Comparison of ENCODE assay signal across 12 cellular contexts in the genomic region with DNA sequence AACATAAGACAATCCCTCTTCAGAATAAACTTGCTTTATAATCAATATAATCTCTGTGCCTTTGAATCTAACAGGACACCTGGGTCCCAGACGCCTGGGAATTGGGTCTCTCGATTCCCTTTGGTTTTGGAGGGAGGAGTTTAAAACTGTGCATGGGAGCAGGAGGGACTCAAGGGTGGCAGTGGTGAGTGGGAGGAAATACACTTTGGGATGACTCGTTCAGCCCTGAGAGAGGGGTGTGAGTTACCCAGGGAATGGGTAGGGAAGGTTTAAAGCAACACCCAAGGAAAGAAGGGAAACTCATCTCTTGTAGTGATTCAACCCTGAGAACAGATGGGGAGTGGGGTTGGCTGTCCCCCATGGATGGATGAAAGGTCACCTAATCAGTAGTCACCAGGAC. TPM values are rescaled to one million over a fixed set of nuclear protein-coding genes. Genes with fewer than 3 reads are reported as not detected.
A peak's percentile ranks its signal among the peaks of the same experiment; 100 is the strongest.
DNase-seq lines count a peak whose midpoint lies in the region; ATAC-seq and TF ChIP-seq lines count a peak whose summit lies in the region.
"Had no signal": no experiment of that assay in that cellular context is flagged by ENCODE, and none has a peak within 500 bp of the region (broad histone marks: within the 10 kb centered on the region; RNA-seq: fewer than 3 reads in every experiment).

No MANE protein-coding gene starts in this region.

- no peaks in the 10 kb centered on the region for H3K27me3 Mint-ChIP-seq in activated CD4-positive, alpha-beta T cell treated with anti-CD3 and anti-CD28 coated beads, Interleukin-2, amount 10 ng/mL, durations not matched to agents 7 days and 5 days
- H3K27me3 Mint-ChIP-seq in progenitor cell of endocrine pancreas: no peaks in the 10 kb centered on the region

- TF ChIP-seq CTCF in mammary epithelial cell (conservative IDR thresholded peaks at IDR 0.05 in 1 of 2, IDR thresholded peaks at IDR 0.05 in 1 of 2; ENCODE audit: extremely low read depth in 1 of 2, insufficient read depth in 1 of 2, low read depth in 1 of 2, low read length in 2 of 2) (no peak), progenitor cell of endocrine pancreas (IDR thresholded peaks at IDR 0.05; ENCODE audit: unreplicated experiment) (no peak), sigmoid colon (IDR thresholded peaks at IDR 0.05) (no peak)

- no peak for DNase-seq in activated CD4-positive, alpha-beta T cell treated with anti-CD3 and anti-CD28 coated beads, Interleukin-2, amount 10 ng/mL, durations not matched to agents 7 days and 5 days
- DNase-seq in activated CD4-positive, alpha-beta T cell treated with anti-CD3 and anti-CD28 coated beads, Interleukin-2, amount 50 U/mL, for 4 hours: no peak
- DNase-seq in MG63 (peak; percentile 32), mammary epithelial cell (no peak), progenitor cell of endocrine pancreas (ENCODE audit: low spot score, unreplicated experiment) (no peak), sigmoid colon (no peak), epidermal melanocyte (ENCODE audit: insufficient read length, low spot score) (no peak)
- DNase-seq: esophagus squamous epithelium, islet precursor cell, NCI-H526 had no signal

- H3K4me1 Mint-ChIP-seq in activated CD4-positive, alpha-beta T cell treated with anti-CD3 and anti-CD28 coated beads, Interleukin-2, amount 10 ng/mL, durations not matched to agents 7 days and 5 days: peaks cover 50% of the 10 kb centered on the region
- peaks cover 17% of the 10 kb centered on the region for H3K4me1 Mint-ChIP-seq in progenitor cell of endocrine pancreas (ENCODE audit: low read depth)

- H4K20me1 ChIP-seq in mammary epithelial cell (ENCODE audit: insufficient read depth, low read length): no peaks in the 10 kb centered on the region

- no peaks in the 10 kb centered on the region for H3K9me3 Mint-ChIP-seq in activated CD4-positive, alpha-beta T cell treated with anti-CD3 and anti-CD28 coated beads, Interleukin-2, amount 10 ng/mL, durations not matched to agents 7 days and 5 days
- no peaks in the 10 kb centered on the region for H3K9me3 Mint-ChIP-seq in progenitor cell of endocrine pancreas (ENCODE audit: low read depth)

- H3K36me3 ChIP-seq in MG63 (no peaks in the 10 kb centered on the region), mammary epithelial cell (ENCODE audit: insufficient read depth, low read length) (no peaks in the 10 kb centered on the region), sigmoid colon (no peaks in the 10 kb centered on the region)
- H3K36me3 ChIP-seq: esophagus squamous epithelium had no signal

- H3K4me1 ChIP-seq in mammary epithelial cell (ENCODE audit: insufficient read depth, low read length) (peaks cover 20% of the 10 kb centered on the region), sigmoid colon (peaks cover 0 to 28% (median 23%) of the 10 kb centered on the region in 4 donors)

- H3K27ac ChIP-seq in mammary epithelial cell (ENCODE audit: insufficient read depth, low read depth, low read length) (no peak overlapping the region), sigmoid colon (no peak overlapping the region)
- H3K27ac ChIP-seq: SK-N-MC had no signal

- H3K4me2 ChIP-seq in mammary epithelial cell (ENCODE audit: insufficient read depth, low read depth, low read length): peak overlapping the region; percentile 97

- peaks cover 8% of the 10 kb centered on the region for H3K79me2 ChIP-seq in mammary epithelial cell (ENCODE audit: insufficient read depth, low read length)

- no peak for ATAC-seq in HG03139 (IDR thresholded peaks at IDR 0.05; ENCODE audit: unreplicated experiment)

- no peak for TF ChIP-seq POLR2A in sigmoid colon (IDR thresholded peaks at IDR 0.05)

- intact Hi-C loops in mammary epithelial cell (cut with micrococcal nuclease): no loop called here
- intact Hi-C loops in sigmoid colon (cut with DNase I): no loop called here

- WGBS in mammary epithelial cell (ENCODE audit: low coverage, missing lambda C conversion rate): 42% methylated on average over 3 of the region's 3 CpGs
- WGBS in sigmoid colon, 2 donors: 66 to 68% methylated on average over 3 of the region's 3 CpGs

- BruUV-seq in mammary epithelial cell (replicated peaks; lab: Mats Ljungman, UMichigan): no TSS peak

- H3K4me3 ChIP-seq in MG63: no peak overlapping the region
- no peak overlapping the region for H3K4me3 ChIP-seq in mammary epithelial cell (replicated peaks in 1 of 3; ENCODE audit: insufficient read depth in 1 of 3, low read depth in 2 of 3, low read length in 3 of 3)
- H3K4me3 ChIP-seq in sigmoid colon: no peak overlapping the region

- no peak overlapping the region for H2AFZ ChIP-seq in mammary epithelial cell (ENCODE audit: low read depth, low read length)

- CTCF ChIA-PET in activated CD4-positive, alpha-beta T cell treated with anti-CD3 and anti-CD28 coated beads, Interleukin-2, amount 10 ng/mL, durations not matched to agents 7 days and 5 days (lab: Charles Lee): no interaction called here
- CTCF ChIA-PET in mammary epithelial cell (lab: Charles Lee; ENCODE audit: low non-redundant PET): no interaction called here

- no peak for TF ChIP-seq EP300 in sigmoid colon (IDR thresholded peaks at IDR 0.05)

- H3K9me3 ChIP-seq in MG63: no peaks in the 10 kb centered on the region
- H3K9me3 ChIP-seq in mammary epithelial cell (replicated peaks; ENCODE audit: insufficient read depth, low read length): no peaks in the 10 kb centered on the region
- no peaks in the 10 kb centered on the region for H3K9me3 ChIP-seq in sigmoid colon
- H3K9me3 ChIP-seq: esophagus squamous epithelium had no signal

- no peak overlapping the region for H3K9ac ChIP-seq in mammary epithelial cell (ENCODE audit: insufficient read depth, low read length)

- dilution Hi-C loops in mammary epithelial cell (cut with HindIII; ENCODE audit: low sequenced_read_pairs): no loop called here

- in situ Hi-C loops in mammary epithelial cell (cut with MboI; ENCODE audit: low sequenced_read_pairs in 2 of 2): no loop called here

- no peaks in the 10 kb centered on the region for H3K27me3 ChIP-seq in MG63
- no peaks in the 10 kb centered on the region for H3K27me3 ChIP-seq in mammary epithelial cell (ENCODE audit: insufficient read depth, low read length)
- no peaks in the 10 kb centered on the region for H3K27me3 ChIP-seq in sigmoid colon
- H3K27me3 ChIP-seq: esophagus squamous epithelium had no signal

- POLR2A ChIA-PET in activated CD4-positive, alpha-beta T cell treated with anti-CD3 and anti-CD28 coated beads, Interleukin-2, amount 10 ng/mL, durations not matched to agents 7 days and 5 days (lab: Charles Lee): no interaction called here

- H3K27ac Mint-ChIP-seq in activated CD4-positive, alpha-beta T cell treated with anti-CD3 and anti-CD28 coated beads, Interleukin-2, amount 10 ng/mL, durations not matched to agents 7 days and 5 days: no peak overlapping the region
- no peak overlapping the region for H3K27ac Mint-ChIP-seq in progenitor cell of endocrine pancreas

- H3K4me3 Mint-ChIP-seq in activated CD4-positive, alpha-beta T cell treated with anti-CD3 and anti-CD28 coated beads, Interleukin-2, amount 10 ng/mL, durations not matched to agents 7 days and 5 days: peak overlapping the region; percentile 93
- peak overlapping the region; percentile 89 for H3K4me3 Mint-ChIP-seq in progenitor cell of endocrine pancreas (ENCODE audit: low read depth)

- H3K36me3 Mint-ChIP-seq in activated CD4-positive, alpha-beta T cell treated with anti-CD3 and anti-CD28 coated beads, Interleukin-2, amount 10 ng/mL, durations not matched to agents 7 days and 5 days (ENCODE audit: low read depth): peaks cover 22% of the 10 kb centered on the region
- peaks cover 1% of the 10 kb centered on the region for H3K36me3 Mint-ChIP-seq in progenitor cell of endocrine pancreas (ENCODE audit: insufficient read depth)

RNA-seq across cellular contexts. Expression of gene RANGRF, which starts 1.6 kb away (rescaled TPM):
- total RNA-seq in activated CD4-positive, alpha-beta T cell treated with anti-CD3 and anti-CD28 coated beads, Interleukin-2, amount 10 ng/mL, durations not matched to agents 7 days and 5 days: 10 to 100 TPM; 41.2 to 48.9 TPM
- 22.1 and 22.3 TPM in 2 replicates for total RNA-seq in MG63 (2014; rRNA removed; shearing (Covaris generic); ENCODE audit: low replicate concordance)
- total RNA-seq in mammary epithelial cell (10 to 100 TPM; 11.3 to 25.4 TPM), progenitor cell of endocrine pancreas (31.2 and 33.6 TPM in 2 replicates), sigmoid colon (10 to 100 TPM; 27.1 to 46.6 (median 30.8) TPM)
- polyA plus RNA-seq in mammary epithelial cell (35.5 TPM), sigmoid colon (10 to 100 TPM; 20.8 to 44.8 (median 24.6) TPM)
- polyA minus RNA-seq in mammary epithelial cell: 14.8 TPM

RNA-seq across cellular contexts. Expression of gene SLC25A35, which starts 5.2 kb away (rescaled TPM):
- 10 to 100 TPM; 11.7 to 12.4 TPM for total RNA-seq in activated CD4-positive, alpha-beta T cell treated with anti-CD3 and anti-CD28 coated beads, Interleukin-2, amount 10 ng/mL, durations not matched to agents 7 days and 5 days
- total RNA-seq in MG63 (2014; rRNA removed; shearing (Covaris generic); ENCODE audit: low replicate concordance): 1.0 TPM in 1 of 2 replicates, not detected in the other
- 1 to 10 TPM in 1 of 2 donors, under 1 TPM in 1; 0.83 to 5.2 TPM for total RNA-seq in mammary epithelial cell
- 2.0 TPM for polyA plus RNA-seq in mammary epithelial cell
- not detected for polyA minus RNA-seq in mammary epithelial cell
- total RNA-seq in progenitor cell of endocrine pancreas: 4.2 TPM in 2 replicates
- total RNA-seq in sigmoid colon: 1 to 10 TPM; 1.8 to 5.0 (median 4.2) TPM
- 1 to 10 TPM; 3.6 to 8.5 (median 4.9) TPM for polyA plus RNA-seq in sigmoid colon

RNA-seq across cellular contexts. Expression of gene ARHGEF15, which starts 20.0 kb away (rescaled TPM):
- not detected for total RNA-seq in activated CD4-positive, alpha-beta T cell treated with anti-CD3 and anti-CD28 coated beads, Interleukin-2, amount 10 ng/mL, durations not matched to agents 7 days and 5 days
- total RNA-seq in MG63 (2014; rRNA removed; shearing (Covaris generic); ENCODE audit: low replicate concordance): not detected in 2 replicates
- total RNA-seq in mammary epithelial cell (not detected), progenitor cell of endocrine pancreas (0.22 and 0.27 TPM in 2 replicates), sigmoid colon (1 to 10 TPM; 1.1 to 4.9 (median 2.8) TPM)
- polyA plus RNA-seq in mammary epithelial cell (not detected), sigmoid colon (1 to 10 TPM in 2 of 3 donors, under 1 TPM in 1; 0.46 to 8.9 (median 1.2) TPM)
- not detected for polyA minus RNA-seq in mammary epithelial cell

RNA-seq across cellular contexts. Expression of gene PFAS, which starts 41.0 kb away (rescaled TPM):
- total RNA-seq in activated CD4-positive, alpha-beta T cell treated with anti-CD3 and anti-CD28 coated beads, Interleukin-2, amount 10 ng/mL, durations not matched to agents 7 days and 5 days: 10 to 100 TPM; 54.0 to 60.4 TPM
- 72.8 and 82.7 TPM in 2 replicates for total RNA-seq in MG63 (2014; rRNA removed; shearing (Covaris generic); ENCODE audit: low replicate concordance)
- total RNA-seq in mammary epithelial cell (10 to 100 TPM in 1 of 2 donors, 1 to 10 TPM in 1; 8.5 to 31.2 TPM), progenitor cell of endocrine pancreas (110 and 112 TPM in 2 replicates), sigmoid colon (10 to 100 TPM in 1 of 4 donors, 1 to 10 TPM in 3; 4.6 to 10.2 (median 6.9) TPM)
- polyA plus RNA-seq in mammary epithelial cell (12.3 TPM), sigmoid colon (10 to 100 TPM in 1 of 3 donors, 1 to 10 TPM in 2; 1.4 to 22.2 (median 1.8) TPM)
- polyA minus RNA-seq in mammary epithelial cell: 76.1 TPM

RNA-seq across cellular contexts. Expression of gene CTC1, which starts 42.2 kb away (rescaled TPM):
- total RNA-seq in activated CD4-positive, alpha-beta T cell treated with anti-CD3 and anti-CD28 coated beads, Interleukin-2, amount 10 ng/mL, durations not matched to agents 7 days and 5 days: 100 to 1,000 TPM; 125 to 126 TPM
- total RNA-seq in MG63 (2014; rRNA removed; shearing (Covaris generic); ENCODE audit: low replicate concordance): 4.2 and 25.8 TPM in 2 replicates
- total RNA-seq in mammary epithelial cell (10 to 100 TPM in 1 of 2 donors, 1 to 10 TPM in 1; 6.8 to 24.6 TPM), progenitor cell of endocrine pancreas (86.5 and 97.0 TPM in 2 replicates), sigmoid colon (10 to 100 TPM; 14.6 to 19.9 (median 16.7) TPM)
- polyA plus RNA-seq in mammary epithelial cell (11.0 TPM), sigmoid colon (10 to 100 TPM in 2 of 3 donors, 1 to 10 TPM in 1; 3.7 to 34.2 (median 13.2) TPM)
- polyA minus RNA-seq in mammary epithelial cell: 42.8 TPM
